9 cellular contexts compared by ENCODE assay signal in the genomic region with DNA sequence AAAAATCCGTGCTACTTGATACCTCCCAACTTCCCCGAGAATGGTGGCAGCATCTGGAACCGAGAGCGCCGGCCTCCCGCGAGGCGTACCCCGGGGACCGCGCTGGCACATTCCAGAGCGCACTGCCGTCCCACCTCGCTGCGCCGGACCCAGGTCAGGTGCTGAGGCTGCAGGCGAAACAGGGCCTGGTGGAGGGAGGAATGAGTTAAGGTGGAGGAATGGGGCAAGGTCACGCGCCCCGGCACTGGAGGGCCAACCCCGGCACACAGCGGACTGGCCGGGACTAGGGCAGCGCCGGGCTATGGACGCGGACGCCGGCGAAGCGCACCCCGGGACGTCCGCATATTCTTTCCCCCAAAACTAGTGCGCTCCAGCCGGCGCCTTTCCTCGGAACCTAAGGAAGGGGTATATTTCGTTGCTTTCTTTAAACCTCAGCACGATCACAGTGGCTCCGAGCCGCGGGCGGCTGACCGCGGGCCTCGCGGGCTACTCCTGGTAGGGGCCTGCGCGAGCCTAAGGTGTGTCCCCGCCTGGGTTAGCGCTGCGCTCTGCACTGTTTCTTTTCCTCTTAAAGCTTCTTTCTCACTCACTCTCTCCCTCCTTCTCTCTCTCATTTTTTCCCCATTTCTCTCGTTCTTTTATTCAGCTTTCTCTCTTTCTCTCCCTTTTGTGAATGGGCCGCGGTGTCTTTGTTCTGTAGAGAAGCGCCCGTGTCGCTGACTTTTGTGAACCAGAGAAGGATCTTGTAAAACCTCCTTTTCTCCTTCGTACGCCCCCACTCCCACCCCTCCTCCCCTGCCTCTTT. TPM values are rescaled to one million over a fixed set of nuclear protein-coding genes. Genes with fewer than 3 reads are reported as not detected.
DNase-seq lines count a peak whose midpoint lies in the region; ATAC-seq and TF ChIP-seq lines count a peak whose summit lies in the region.
"Had no signal": no experiment of that assay in that cellular context is flagged by ENCODE, and none has a peak within 500 bp of the region (broad histone marks: within the 10 kb centered on the region; RNA-seq: fewer than 3 reads in every experiment).

No MANE protein-coding gene starts in this region.

- H3K4me3 ChIP-seq in tibial artery: no peak overlapping the region

- H3K27me3 ChIP-seq in tibial artery: peaks cover 4 to 94% of the 10 kb centered on the region in 2 donors

- H3K27ac ChIP-seq in tibial artery: no peak overlapping the region

- peaks cover 6 to 44% (median 40%) of the 10 kb centered on the region in 4 donors for H3K4me1 ChIP-seq in tibial artery

- H3K36me3 Mint-ChIP-seq in HFFc6 (ENCODE audit: low read depth): peaks cover 30% of the 10 kb centered on the region
- H3K36me3 Mint-ChIP-seq in chondrocyte (ENCODE audit: low read depth): peaks cover 18% of the 10 kb centered on the region
- H3K36me3 Mint-ChIP-seq in natural killer cell treated with Interleukin-12 subunit alpha and Interleukin-12 subunit beta and Interleukin-15 and Interleukin-18, amount 100 ng/mL, for 72 hours: peaks cover 15% of the 10 kb centered on the region

- TF ChIP-seq CTCF in HFFc6 (IDR thresholded peaks at IDR 0.05) (no peak), chondrocyte (IDR thresholded peaks at IDR 0.05) (no peak), tibial artery (IDR thresholded peaks at IDR 0.05) (no peak)

- H3K9me3 Mint-ChIP-seq in HFFc6: peaks cover 5% of the 10 kb centered on the region
- no peaks in the 10 kb centered on the region for H3K9me3 Mint-ChIP-seq in chondrocyte (ENCODE audit: low read depth)
- H3K9me3 Mint-ChIP-seq in natural killer cell treated with Interleukin-12 subunit alpha and Interleukin-12 subunit beta and Interleukin-15 and Interleukin-18, amount 100 ng/mL, for 72 hours: no peaks in the 10 kb centered on the region

- no peak overlapping the region for H3K27ac Mint-ChIP-seq in HFFc6
- H3K27ac Mint-ChIP-seq in chondrocyte (ENCODE audit: unreplicated experiment): no peak overlapping the region
- no peak overlapping the region for H3K27ac Mint-ChIP-seq in natural killer cell treated with Interleukin-12 subunit alpha and Interleukin-12 subunit beta and Interleukin-15 and Interleukin-18, amount 100 ng/mL, for 72 hours

- intact Hi-C loops in tibial artery (cut with DNase I; ENCODE audit: low total_unique reads): no loop called here

- H3K4me1 Mint-ChIP-seq in HFFc6 (ENCODE audit: low read depth) (peaks cover 13% of the 10 kb centered on the region), chondrocyte (ENCODE audit: low read depth) (peaks cover 33% of the 10 kb centered on the region)
- H3K4me1 Mint-ChIP-seq in natural killer cell treated with Interleukin-12 subunit alpha and Interleukin-12 subunit beta and Interleukin-15 and Interleukin-18, amount 100 ng/mL, for 72 hours (ENCODE audit: low read depth in 2 of 2): peaks cover 13 to 27% of the 10 kb centered on the region in 2 donors

- DNase-seq in DMS114 treated with DMSO at 0.1 percent for 48 hours (lab: John Stamatoyannopoulos, UW; ENCODE audit: unreplicated experiment) (peak; percentile 34), HFFc6 (no peak), chondrocyte (ENCODE audit: low spot score) (no peak), SHP77 (lab: John Stamatoyannopoulos, UW) (no peak), tibial artery (no peak), OCI-M1 (lab: John Stamatoyannopoulos, UW) (no peak)
- no peak for DNase-seq in natural killer cell treated with Interleukin-12 subunit alpha and Interleukin-12 subunit beta and Interleukin-15 and Interleukin-18, amount 100 ng/mL, for 72 hours (ENCODE audit: low spot score)
- DNase-seq: RPMI8226 had no signal

- peaks cover 0 to 6% (median 0%) of the 10 kb centered on the region in 3 donors for H3K9me3 ChIP-seq in tibial artery

- H3K27me3 Mint-ChIP-seq in HFFc6 (ENCODE audit: insufficient read depth) (peaks cover 7% of the 10 kb centered on the region), chondrocyte (ENCODE audit: low read depth) (peaks cover 73% of the 10 kb centered on the region)
- peaks cover 53 to 62% of the 10 kb centered on the region in 2 donors for H3K27me3 Mint-ChIP-seq in natural killer cell treated with Interleukin-12 subunit alpha and Interleukin-12 subunit beta and Interleukin-15 and Interleukin-18, amount 100 ng/mL, for 72 hours

- peaks cover 12 to 19% (median 17%) of the 10 kb centered on the region in 3 donors for H3K36me3 ChIP-seq in tibial artery

- H3K4me3 Mint-ChIP-seq in HFFc6 (peak overlapping the region; percentile 89; the same call in 1 of the 2 replicates), chondrocyte (ENCODE audit: unreplicated experiment) (peak overlapping the region; percentile 25)
- H3K4me3 Mint-ChIP-seq in natural killer cell treated with Interleukin-12 subunit alpha and Interleukin-12 subunit beta and Interleukin-15 and Interleukin-18, amount 100 ng/mL, for 72 hours: peak overlapping the region; percentile 84

- ATAC-seq in natural killer cell treated with Interleukin-12 subunit alpha and Interleukin-12 subunit beta and Interleukin-15 and Interleukin-18, amount 100 ng/mL, for 72 hours: no peak
- no peak for ATAC-seq in GM21619 (IDR thresholded peaks at IDR 0.05; ENCODE audit: unreplicated experiment)

RNA-seq across cellular contexts. Expression of a gene that starts 2.1 kb away (rescaled TPM):
- under 1 TPM; 0.41 to 0.61 (median 0.53) TPM for total RNA-seq in HFFc6 (2021; fragmentation: NEBNext Ultra II Directional; extraction: Animal tissue kit (Norgen Biotek cat#: 25700))
- 0.10 to 0.53 TPM in 2 of 3 replicates, not detected in the other for total RNA-seq in chondrocyte
- total RNA-seq in natural killer cell treated with Interleukin-12 subunit alpha and Interleukin-12 subunit beta and Interleukin-15 and Interleukin-18, amount 100 ng/mL, for 72 hours: under 1 TPM in 1 of 2 donors, not detected in 1; 0.75 TPM

Comparison
In these comparisons a context has a peak if more than half of its experiments do, and no peak if none do; other contexts are left out.
1. H3K4me3 Mint-ChIP-seq: peak in every context shown above with its lines; median percentile 89 in HFFc6; 84 in natural killer cell treated with Interleukin-12 subunit alpha and Interleukin-12 subunit beta and Interleukin-15 and Interleukin-18, amount 100 ng/mL, for 72 hours; 25 in chondrocyte.